Comparison of ENCODE assay signal across 18 cellular contexts in genomic region chr11:102716527-102716926, GRCh38. TPM values are rescaled to one million over a fixed set of nuclear protein-coding genes. Genes with fewer than 3 reads are reported as not detected.
A peak's percentile ranks its signal among the peaks of the same experiment; 100 is the strongest.
DNase-seq lines count a peak whose midpoint lies in the region; ATAC-seq and TF ChIP-seq lines count a peak whose summit lies in the region.
"Had no signal": no experiment of that assay in that cellular context is flagged by ENCODE, and none has a peak within 500 bp of the region (broad histone marks: within the 10 kb centered on the region; RNA-seq: fewer than 3 reads in every experiment).

No MANE protein-coding gene starts in this region.

- peak overlapping the region in 2 of 8 donors; percentile 3 to 28 for H3K27ac ChIP-seq in spleen
- H3K27ac ChIP-seq: gastroesophageal sphincter, Peyer's patch had no signal

- no peaks in the 10 kb centered on the region for H3K27me3 ChIP-seq in spleen (replicated peaks in 1 of 7)
- H3K27me3 ChIP-seq: gastroesophageal sphincter, Peyer's patch had no signal

- 66 to 77% (median 71%) methylated on average over 1 of the region's 1 CpG for WGBS in spleen, 5 donors

- H3K36me3 ChIP-seq in spleen, result no peaks in the 10 kb centered on the region
- H3K36me3 ChIP-seq: gastroesophageal sphincter, Peyer's patch had no signal

- peak; percentile 85 for ATAC-seq in GM18511 (IDR thresholded peaks at IDR 0.05; ENCODE audit: unreplicated experiment)
- peak; percentile 84 for ATAC-seq in GM21390 (IDR thresholded peaks at IDR 0.05; ENCODE audit: unreplicated experiment)
- ATAC-seq in HG03108 (IDR thresholded peaks at IDR 0.05; ENCODE audit: unreplicated experiment), result peak; percentile 39
- ATAC-seq: gastroesophageal sphincter had no signal

- no peak overlapping the region for H3K4me3 ChIP-seq in spleen
- H3K4me3 ChIP-seq: gastroesophageal sphincter, Peyer's patch had no signal

- no peak for TF ChIP-seq CTCF in spleen (IDR thresholded peaks at IDR 0.05 in 8 of 11, conservative IDR thresholded peaks at IDR 0.05 in 3 of 11)

- TF ChIP-seq POLR2A in spleen (IDR thresholded peaks at IDR 0.05), result no peak

- DNase-seq in NOMO-1 treated with DMSO at 0.1 percent for 48 hours (lab: John Stamatoyannopoulos, UW; ENCODE audit: unreplicated experiment) (peak; percentile 72), head of caudate nucleus (no peak), spleen (no peak), NCI-H187 (lab: John Stamatoyannopoulos, UW) (no peak), nucleus accumbens (lab: John Stamatoyannopoulos, UW) (no peak)
- DNase-seq: activated CD4-positive, alpha-beta T cell treated with anti-CD3 and anti-CD28 coated beads, Interleukin-2, amount 50 U/mL, for 48 hours; activated naive CD4-positive, alpha-beta T cell treated with anti-CD3 and anti-CD28 coated beads for 36 hours; DMS 273 treated with DMSO at 0.1 percent for 48 hours; endodermal cell; islet precursor cell; Peyer's patch; stimulated activated naive CD4-positive, alpha-beta T cell had no signal

- H3K4me1 ChIP-seq in spleen, result peaks cover 0 to 29% (median 2%) of the 10 kb centered on the region in 6 donors
- H3K4me1 ChIP-seq: gastroesophageal sphincter, Peyer's patch had no signal

- H3K9me3 ChIP-seq in spleen, result no peaks in the 10 kb centered on the region
- H3K9me3 ChIP-seq: gastroesophageal sphincter, Peyer's patch had no signal

- intact Hi-C loops in head of caudate nucleus (cut with DNase I) (no loop called here), spleen (cut with DNase I; ENCODE audit: low total_unique reads) (no loop called here)

RNA-seq across cellular contexts. Expression of gene MMP8, which starts 8.2 kb away (rescaled TPM):
- 100 to 1,000 TPM in 1 of 7 donors, 10 to 100 TPM in 5, 1 to 10 TPM in 1; 2.2 to 120 (median 25.4) TPM for total RNA-seq in spleen
- 10 to 100 TPM in 1 of 3 donors, 1 to 10 TPM in 1, under 1 TPM in 1; 0.87 to 10.2 (median 7.5) TPM for polyA plus RNA-seq in spleen
- total RNA-seq: activated naive CD4-positive, alpha-beta T cell treated with anti-CD3 and anti-CD28 coated beads for 36 hours; endodermal cell; H4; Peyer's patch; pulmonary artery endothelial cell had no signal

RNA-seq across cellular contexts. Expression of gene MMP27, which starts 11.0 kb away (rescaled TPM):
- under 1 TPM in 1 of 7 donors, not detected in 6; 0.23 TPM for total RNA-seq in spleen
- not detected for polyA plus RNA-seq in spleen
- total RNA-seq: activated naive CD4-positive, alpha-beta T cell treated with anti-CD3 and anti-CD28 coated beads for 36 hours; endodermal cell; gastroesophageal sphincter; H4; pulmonary artery endothelial cell had no signal
